ENCODE assay signal across 8 cellular contexts in the genomic region with DNA sequence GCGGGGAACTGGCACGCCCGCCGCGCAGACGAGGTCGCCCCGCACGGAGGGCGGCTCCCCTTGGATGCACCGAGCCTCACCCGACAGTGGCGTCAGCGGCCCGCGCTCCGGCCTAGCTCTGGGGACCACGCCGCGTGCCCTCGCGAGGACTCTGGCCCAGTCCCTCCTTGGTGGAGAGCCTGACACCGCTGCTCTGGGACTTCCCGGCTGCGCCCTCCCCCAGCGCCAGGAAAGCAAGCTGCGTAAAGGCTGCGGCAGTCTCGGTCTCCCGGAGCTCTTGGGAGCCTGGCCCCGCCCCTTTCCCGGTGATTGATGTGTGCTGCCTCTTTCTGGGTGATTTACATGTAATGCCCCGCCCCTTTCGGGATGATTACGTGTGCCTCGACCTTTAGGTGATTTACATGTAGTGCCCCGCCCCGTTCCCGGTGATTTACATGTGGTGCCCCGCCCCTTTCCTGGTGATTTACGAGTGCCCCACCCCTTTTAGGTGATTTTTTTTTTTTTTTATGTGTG. TPM values are rescaled to one million over a fixed set of nuclear protein-coding genes. Genes with fewer than 3 reads are reported as not detected.
DNase-seq lines count a peak whose midpoint lies in the region; ATAC-seq and TF ChIP-seq lines count a peak whose summit lies in the region.

A gene (minus strand): TSS at position 248 of the 513 bp plus-strand sequence. CDS start 252 bp downstream, outside the sequence.

- H3K36me3 Mint-ChIP-seq in activated CD8-positive, alpha-beta T cell treated with anti-CD3 and anti-CD28 coated beads, Interleukin-2, amount 10 ng/mL, durations not matched to agents 7 days and 5 days (ENCODE audit: low read depth): peaks cover 33% of the 10 kb centered on the region

- H3K9ac ChIP-seq in BLaER1 treated with 17β-estradiol and CSF1 and Interleukin-3, amounts not matched to agents 10 nM and 100 nM: peak within 1 kb of the TSS; percentile 90 to 98 (median 95)

- peak within 1 kb of the TSS; percentile 94 to 100 (median 99) for H3K4me2 ChIP-seq in BLaER1 treated with 17β-estradiol and CSF1 and Interleukin-3, amounts not matched to agents 10 nM and 100 nM

- intact Hi-C loops in lower lobe of right lung (cut with DNase I): no loop called here

- ATAC-seq in GM19372 (IDR thresholded peaks at IDR 0.05; ENCODE audit: low read depth, unreplicated experiment) (peak; percentile 49), HG03520 (IDR thresholded peaks at IDR 0.05; ENCODE audit: unreplicated experiment) (peak; percentile 40), lower lobe of right lung (peak; percentile 80 to 88)
- ATAC-seq in activated CD8-positive, alpha-beta T cell treated with anti-CD3 and anti-CD28 coated beads, Interleukin-2, amount 10 ng/mL, durations not matched to agents 7 days and 5 days: peak; percentile 71

- peaks cover 36 to 44% (median 39%) of the 10 kb centered on the region in 11 experiments for H4K20me1 ChIP-seq in BLaER1 treated with 17β-estradiol and CSF1 and Interleukin-3, amounts not matched to agents 10 nM and 100 nM

- TF ChIP-seq CTCF in lower lobe of right lung (IDR thresholded peaks at IDR 0.05): no peak

- peaks cover 33 to 38% (median 36%) of the 10 kb centered on the region in 11 experiments for H3K36me3 ChIP-seq in BLaER1 treated with 17β-estradiol and CSF1 and Interleukin-3, amounts not matched to agents 10 nM and 100 nM
- H3K36me3 ChIP-seq in ectodermal cell (ENCODE audit: control insufficient read depth, insufficient read depth, low read length): peaks cover 29% of the 10 kb centered on the region
- H3K36me3 ChIP-seq in lower lobe of right lung: peaks cover 37% of the 10 kb centered on the region

- H3K27ac Mint-ChIP-seq in activated CD8-positive, alpha-beta T cell treated with anti-CD3 and anti-CD28 coated beads, Interleukin-2, amount 10 ng/mL, durations not matched to agents 7 days and 5 days: peak within 1 kb of the TSS; percentile 91

- peak within 1 kb of the TSS; percentile 85 for H3K4me3 Mint-ChIP-seq in activated CD8-positive, alpha-beta T cell treated with anti-CD3 and anti-CD28 coated beads, Interleukin-2, amount 10 ng/mL, durations not matched to agents 7 days and 5 days

- DNase-seq in NCI-H82 (lab: John Stamatoyannopoulos, UW) (peak; percentile 97), lower lobe of right lung (peak; percentile 100)
- DNase-seq in activated CD8-positive, alpha-beta T cell treated with anti-CD3 and anti-CD28 coated beads, Interleukin-2, amount 10 ng/mL, durations not matched to agents 7 days and 5 days: peak; percentile 99
- peak; percentile 64 to 88 (median 82) for DNase-seq in stimulated activated CD4-positive, alpha-beta T cell treated with anti-CD3 and anti-CD28 coated beads, TNF-alpha, amount 100 ng/mL, for 1 hour (ENCODE audit: low read depth in 3 of 3, low spot score in 1 of 3)

- peaks cover 48 to 77% (median 66%) of the 10 kb centered on the region in 10 experiments for H3K4me1 ChIP-seq in BLaER1 treated with 17β-estradiol and CSF1 and Interleukin-3, amounts not matched to agents 10 nM and 100 nM
- H3K4me1 ChIP-seq in ectodermal cell (ENCODE audit: control insufficient read depth, insufficient read depth, low read length): no peaks in the 10 kb centered on the region
- peaks cover 52% of the 10 kb centered on the region for H3K4me1 ChIP-seq in lower lobe of right lung

- POLR2A ChIA-PET in activated CD8-positive, alpha-beta T cell treated with anti-CD3 and anti-CD28 coated beads, Interleukin-2, amount 10 ng/mL, durations not matched to agents 7 days and 5 days (lab: Charles Lee): interaction anchor here (0.6 to 2.2 kb wide), 5 partner anchors 10 to 44 kb away, joined by 3 to 22 read pairs (median 4); a partner anchor contains a TSS

- H3K4me1 Mint-ChIP-seq in activated CD8-positive, alpha-beta T cell treated with anti-CD3 and anti-CD28 coated beads, Interleukin-2, amount 10 ng/mL, durations not matched to agents 7 days and 5 days (ENCODE audit: low read depth): peaks cover 38% of the 10 kb centered on the region

- peaks cover 16% of the 10 kb centered on the region for H3K27me3 Mint-ChIP-seq in activated CD8-positive, alpha-beta T cell treated with anti-CD3 and anti-CD28 coated beads, Interleukin-2, amount 10 ng/mL, durations not matched to agents 7 days and 5 days (ENCODE audit: low read depth)

- no peaks in the 10 kb centered on the region for H3K9me3 ChIP-seq in BLaER1 treated with 17β-estradiol and CSF1 and Interleukin-3, amounts not matched to agents 10 nM and 100 nM (replicated peaks in 1 of 11)
- H3K9me3 ChIP-seq in ectodermal cell (ENCODE audit: control insufficient read depth, low read length) (no peaks in the 10 kb centered on the region), lower lobe of right lung (no peaks in the 10 kb centered on the region)

- WGBS in ectodermal cell, 2 experiments: 0 to 1% methylated on average over 41 of the region's 41 CpGs

- H3K4me3 ChIP-seq in BLaER1 treated with 17β-estradiol and CSF1 and Interleukin-3, amounts not matched to agents 10 nM and 100 nM: peak within 1 kb of the TSS; percentile 62 to 78 (median 71)
- H3K4me3 ChIP-seq in ectodermal cell (ENCODE audit: insufficient read depth, low read depth, low read length): peak within 1 kb of the TSS; percentile 51
- peak within 1 kb of the TSS; percentile 75 for H3K4me3 ChIP-seq in lower lobe of right lung

- no peaks in the 10 kb centered on the region for H3K27me3 ChIP-seq in BLaER1 treated with 17β-estradiol and CSF1 and Interleukin-3, amounts not matched to agents 10 nM and 100 nM
- H3K27me3 ChIP-seq in ectodermal cell (ENCODE audit: control insufficient read depth, insufficient read depth, low read length, poor library complexity, severe bottlenecking) (peaks cover 18% of the 10 kb centered on the region), lower lobe of right lung (ENCODE audit: low read depth) (no peaks in the 10 kb centered on the region)

- CTCF ChIA-PET in activated CD8-positive, alpha-beta T cell treated with anti-CD3 and anti-CD28 coated beads, Interleukin-2, amount 10 ng/mL, durations not matched to agents 7 days and 5 days (lab: Charles Lee): interaction anchor here (0.8 kb wide), 1 partner anchor 15 kb away, joined by 6 read pairs; no protein-coding TSS in a partner anchor

- H3K9me3 Mint-ChIP-seq in activated CD8-positive, alpha-beta T cell treated with anti-CD3 and anti-CD28 coated beads, Interleukin-2, amount 10 ng/mL, durations not matched to agents 7 days and 5 days (ENCODE audit: insufficient read depth): no peaks in the 10 kb centered on the region

- H3K27ac ChIP-seq in BLaER1 treated with 17β-estradiol and CSF1 and Interleukin-3, amounts not matched to agents 10 nM and 100 nM: peak within 1 kb of the TSS; percentile 96 to 100 (median 97)
- H3K27ac ChIP-seq in ectodermal cell (ENCODE audit: insufficient read depth, low read depth, low read length, poor library complexity, severe bottlenecking) (peak within 1 kb of the TSS; percentile 91), lower lobe of right lung (peak within 1 kb of the TSS; percentile 98)

RNA-seq across cellular contexts. Expression of the gene that starts here (rescaled TPM):
- total RNA-seq in activated CD8-positive, alpha-beta T cell treated with anti-CD3 and anti-CD28 coated beads, Interleukin-2, amount 10 ng/mL, durations not matched to agents 7 days and 5 days: 1 to 10 TPM; 5.3 to 5.6 TPM
- polyA plus RNA-seq in ectodermal cell (2013, experiment 1 of 4): 0.96 TPM
- polyA plus RNA-seq in ectodermal cell (2013, experiment 2 of 4): 0.84 TPM
- 0.69 TPM for polyA plus RNA-seq in ectodermal cell (2013, experiment 3 of 4)
- polyA plus RNA-seq in ectodermal cell (2013, experiment 4 of 4): 1.1 TPM
- 7.3 TPM for total RNA-seq in lower lobe of right lung

Comparison
In these comparisons a context has a peak if more than half of its experiments do, and no peak if none do; other contexts are left out.
1. Peak in every context shown above with its lines: DNase-seq, ATAC-seq, H3K4me3 ChIP-seq and H3K27ac ChIP-seq.